ENCODE assay signal across 28 cellular contexts in genomic region chr15:77529394-77530159, GRCh38.
DNase-seq lines count a peak whose midpoint lies in the region; ATAC-seq, FAIRE-seq and TF ChIP-seq lines count a peak whose summit lies in the region.
"Had no signal": no experiment of that assay in that cellular context is flagged by ENCODE, and none has a peak within 500 bp of the region (broad histone marks: within the 10 kb centered on the region; RNA-seq: fewer than 3 reads in every experiment).

No MANE protein-coding gene starts in this region.

- POLR2A ChIA-PET in K562 (lab: Yijun Ruan, JAX), result interaction anchor here (0.6 to 0.7 kb wide), 2 partner anchors 13 to 340 kb away, joined by 3 to 4 read pairs; no protein-coding TSS in a partner anchor
- POLR2A ChIA-PET in HepG2 (lab: Yijun Ruan, JAX), result interaction anchor here (0.9 to 3.8 kb wide), 3 partner anchors 14 to 21 kb away, joined by 4 to 19 read pairs (median 11); no protein-coding TSS in a partner anchor

- H3K4me2 ChIP-seq in K562 (ENCODE audit: insufficient read depth, low read length) (no peak overlapping the region), HepG2 (ENCODE audit: low read depth, low read length) (peak overlapping the region; percentile 30)

- H2AFZ ChIP-seq in K562 (ENCODE audit: low read depth, low read length) (no peak overlapping the region), HepG2 (ENCODE audit: low read length) (no peak overlapping the region)

- ATAC-seq in K562 (no peak), HepG2 (peak; percentile 42), HG03342 (IDR thresholded peaks at IDR 0.05; ENCODE audit: unreplicated experiment) (no peak)
- ATAC-seq: left lung; naive thymus-derived CD8-positive, alpha-beta T cell; stimulated activated memory B cell treated with anti-CD40 and anti-IgM and Interleukin-4, amounts not matched to agents 10 μg/mL and 1 μg/mL and 100 μg/mL, for 72 hours had no signal

- intact Hi-C loops in K562 (cut with micrococcal nuclease) (no loop called here), HepG2 (cut with micrococcal nuclease; ENCODE audit: unreplicated experiment) (no loop called here), sigmoid colon (cut with DNase I) (no loop called here)

- H3K36me3 ChIP-seq in K562 (ENCODE audit: control insufficient read depth, insufficient read depth, low read length), result no peaks in the 10 kb centered on the region
- no peaks in the 10 kb centered on the region for H3K36me3 ChIP-seq in HepG2 (replicated peaks in 1 of 2; ENCODE audit: control insufficient read depth in 1 of 2, insufficient read depth in 2 of 2, low read length in 2 of 2)
- no peaks in the 10 kb centered on the region for H3K36me3 ChIP-seq in sigmoid colon
- H3K36me3 ChIP-seq: colonic mucosa, left lung, transverse colon had no signal

- TF ChIP-seq CTCF in K562 (IDR thresholded peaks at IDR 0.05 in 2 of 3, conservative IDR thresholded peaks at IDR 0.05 in 1 of 3; ENCODE audit: insufficient read depth in 2 of 3, low read depth in 1 of 3, low read length in 3 of 3), result no peak
- TF ChIP-seq CTCF in HepG2 (CRISPR knock-in tag; IDR thresholded peaks at IDR 0.05), result no peak
- TF ChIP-seq CTCF in sigmoid colon (IDR thresholded peaks at IDR 0.05), result no peak

- TF ChIP-seq EP300 in K562 (IDR thresholded peaks at IDR 0.05; ENCODE audit: low read length) (no peak), HepG2 (IDR thresholded peaks at IDR 0.05; ENCODE audit: low read depth in 2 of 2, low read length in 2 of 2) (no peak), HepG2 (CRISPR knock-in tag; IDR thresholded peaks at IDR 0.05; ENCODE audit: borderline replicate concordance) (no peak), sigmoid colon (IDR thresholded peaks at IDR 0.05) (no peak)

- peak overlapping the region in 1 of 2 experiments; percentile 56; a peak in 1 of 4 replicates for H3K9ac ChIP-seq in K562 (ENCODE audit: insufficient read depth in 1 of 2, low read depth in 2 of 2, low read length in 2 of 2)
- peak overlapping the region; percentile 58 for H3K9ac ChIP-seq in HepG2 (ENCODE audit: insufficient read depth, low read depth, low read length)

- TF ChIP-seq POLR2A in K562 (conservative IDR thresholded peaks at IDR 0.05), result no peak
- no peak for TF ChIP-seq POLR2A in HepG2 (IDR thresholded peaks at IDR 0.05; ENCODE audit: insufficient read depth in 1 of 2, low read depth in 2 of 2, low read length in 2 of 2)
- TF ChIP-seq POLR2A in sigmoid colon (IDR thresholded peaks at IDR 0.05), result no peak

- H3K27me3 ChIP-seq in K562 (ENCODE audit: control insufficient read depth in 2 of 2, insufficient read depth in 2 of 2, low read length in 2 of 2) (peaks cover 9 to 50% of the 10 kb centered on the region in 2 experiments; a peak in 4 of 5 replicates), HepG2 (ENCODE audit: control insufficient read depth in 1 of 2, insufficient read depth in 2 of 2, low read length in 2 of 2) (no peaks in the 10 kb centered on the region), sigmoid colon (no peaks in the 10 kb centered on the region)
- H3K27me3 ChIP-seq: colonic mucosa, left lung, transverse colon had no signal

- H4K20me1 ChIP-seq in K562 (replicated peaks; ENCODE audit: control insufficient read depth, insufficient read depth, low read length) (0 out of 2 replicates have a peak, but pooled peaks cover 3% of the 10 kb centered on the region), HepG2 (ENCODE audit: insufficient read depth, low read length) (no peaks in the 10 kb centered on the region)

- no peaks in the 10 kb centered on the region for H3K9me3 ChIP-seq in K562 (replicated peaks; ENCODE audit: control insufficient read depth, insufficient read depth, low read depth, low read length)
- H3K9me3 ChIP-seq in HepG2 (ENCODE audit: low read length), result no peaks in the 10 kb centered on the region
- no peaks in the 10 kb centered on the region for H3K9me3 ChIP-seq in sigmoid colon
- H3K9me3 ChIP-seq: colonic mucosa, left lung, transverse colon had no signal

- H3K79me2 ChIP-seq in K562 (ENCODE audit: control insufficient read depth, insufficient read depth, low read length) (no peaks in the 10 kb centered on the region), HepG2 (ENCODE audit: insufficient read depth, low read length) (no peaks in the 10 kb centered on the region)

- BruUV-seq in K562 (replicated peaks; lab: Mats Ljungman, UMichigan) (no TSS peak), HepG2 (replicated peaks; lab: Mats Ljungman, UMichigan) (no TSS peak)

- H3K4me3 ChIP-seq in K562 (no peak overlapping the region), HepG2 (replicated peaks in 1 of 3; ENCODE audit: insufficient read depth in 1 of 3, low read depth in 2 of 3, low read length in 3 of 3) (no peak overlapping the region), sigmoid colon (no peak overlapping the region)
- H3K4me3 ChIP-seq: colonic mucosa, left lung, transverse colon had no signal

- no peaks in the 10 kb centered on the region for H3K9me1 ChIP-seq in K562 (ENCODE audit: control insufficient read depth, insufficient read depth, low read length)

- no peak for FAIRE-seq in K562 (lab: Jason Lieb, UNC)
- FAIRE-seq in HepG2 (lab: Jason Lieb, UNC), result peak; percentile 32
- FAIRE-seq: bronchial epithelial cell, G401.6 had no signal

- CTCF ChIA-PET in K562 (lab: Yijun Ruan, JAX; ENCODE audit: low intra/inter-chr PET ratio) (no interaction called here), HepG2 (lab: Yijun Ruan, JAX; ENCODE audit: low intra/inter-chr PET ratio, low total read pairs) (no interaction called here)

- 19% methylated on average over 10 of the region's 10 CpGs for WGBS in K562 (ENCODE audit: insufficient coverage, low coverage, missing lambda C conversion rate)
- WGBS in HepG2 (ENCODE audit: low lambda C conversion rate), result 64% methylated on average over 5 of the region's 10 CpGs
- 93 to 94% methylated on average over 10 of the region's 10 CpGs for WGBS in sigmoid colon, 2 donors

- H3K4me1 ChIP-seq in K562 (replicated peaks in 1 of 2; ENCODE audit: control insufficient read depth in 2 of 2, insufficient read depth in 2 of 2, low read length in 2 of 2) (peaks cover 4 to 12% of the 10 kb centered on the region in 2 experiments; a peak in 2 of 5 replicates), HepG2 (ENCODE audit: insufficient read depth, low read length) (peaks cover 77% of the 10 kb centered on the region), sigmoid colon (peaks cover 0 to 16% (median 6%) of the 10 kb centered on the region in 4 donors)
- H3K4me1 ChIP-seq: colonic mucosa had no signal

- DNase-seq in NCI-H69 (lab: John Stamatoyannopoulos, UW) (peak; percentile 36), K562 (ENCODE audit: extremely low read depth in 1 of 4, low spot score in 3 of 4) (no peak), HepG2 (ENCODE audit: low spot score) (peak; percentile 50), sigmoid colon (peak; percentile 32), epidermal melanocyte (ENCODE audit: insufficient read length, low spot score) (no peak)
- no peak for DNase-seq in stimulated activated CD4-positive, alpha-beta T cell treated with anti-CD3 and anti-CD28 coated beads, Interleukin-2, amount 100 ng/mL, for 48 hours
- DNase-seq: activated CD4-positive, alpha-beta memory T cell treated with anti-CD3 and anti-CD28 coated beads for 36 hours; activated CD8-positive, alpha-beta memory T cell treated with anti-CD3 and anti-CD28 coated beads, Interleukin-2, amount 50 U/mL, for 4 hours; activated naive CD4-positive, alpha-beta T cell treated with anti-CD3 and anti-CD28 coated beads, Interleukin-2, amount 10 ng/mL, durations not matched to agents 7 days and 5 days; amygdala; C1 segment of cervical spinal cord; colonic mucosa; COR-L47; effector CD8-positive, alpha-beta T cell; erythroblast; HCEC 1CT; MV-4-11; naive thymus-derived CD8-positive, alpha-beta T cell; NCI-H1436; NCI-H2081 treated with DMSO at 0.1 percent for 48 hours; NCI-H774; T-helper 1 cell; transverse colon had no signal

- H3K27ac ChIP-seq in K562 (ENCODE audit: extremely low read depth, low read depth, low read length), result no peak overlapping the region
- peak overlapping the region; percentile 29 for H3K27ac ChIP-seq in HepG2 (ENCODE audit: extremely low read length, insufficient read depth, low read length)
- H3K27ac ChIP-seq in sigmoid colon, result no peak overlapping the region
- H3K27ac ChIP-seq: colonic mucosa, left lung, transverse colon had no signal

- no peak for TF ChIP-seq RAD21 in K562 (CRISPR knock-in tag; conservative IDR thresholded peaks at IDR 0.05 in 1 of 2, IDR thresholded peaks at IDR 0.05 in 1 of 2)
- TF ChIP-seq RAD21 in HepG2 (CRISPR knock-in tag; IDR thresholded peaks at IDR 0.05), result no peak

- in situ Hi-C loops in K562 (cut with MboI) (no loop called here), HepG2 (cut with HindIII; ENCODE audit: extremely low pct_ligation_motif_present, low pct_unique_long_range_greater_than_20kb) (no loop called here)

TF ChIP-seq in K562, 482 proteins besides CTCF, POLR2A, EP300 and RAD21:
- TF ChIP-seq ZFP36 (IDR thresholded peaks at IDR 0.05; ENCODE audit: low read depth, low read length, partially characterized antibody) (peak; percentile 41), SIRT6 (IDR thresholded peaks at IDR 0.05; ENCODE audit: low read depth, low read length) (no peak)

Comparison
In these comparisons a context has a peak if more than half of its experiments do, and no peak if none do; other contexts are left out.
1. DNase-seq: peak in NCI-H69 (single experiment), HepG2 (single experiment) and sigmoid colon (single experiment); none in K562 (0 of 4), epidermal melanocyte (single experiment) and stimulated activated CD4-positive, alpha-beta T cell treated with anti-CD3 and anti-CD28 coated beads, Interleukin-2, amount 100 ng/mL, for 48 hours (0 of 2).